8 cellular contexts compared by ENCODE assay signal in genomic region chr7:132654150-132654549, GRCh38.
DNase-seq lines count a peak whose midpoint lies in the region; ATAC-seq and TF ChIP-seq lines count a peak whose summit lies in the region.

No MANE protein-coding gene starts in this region.

- H3K9me3 Mint-ChIP-seq in CD4-positive, CD25-positive, alpha-beta regulatory T cell = peaks cover 0 to 2% (median 0%) of the 10 kb centered on the region in 7 donors
- H3K9me3 Mint-ChIP-seq in WTC11 = peaks cover 8% of the 10 kb centered on the region

- TF ChIP-seq CTCF in WTC11 (IDR thresholded peaks at IDR 0.05) (no peak), breast epithelium (IDR thresholded peaks at IDR 0.05) (no peak)

- TF ChIP-seq POLR2A in breast epithelium (IDR thresholded peaks at IDR 0.05) = no peak

- H3K4me1 ChIP-seq in CD4-positive, CD25-positive, alpha-beta regulatory T cell (ENCODE audit: control insufficient read depth, insufficient read depth, low read length, poor library complexity, severe bottlenecking) = peaks cover 9% of the 10 kb centered on the region
- no peaks in the 10 kb centered on the region for H3K4me1 ChIP-seq in breast epithelium

- no peak overlapping the region for H3K4me3 ChIP-seq in CD4-positive, CD25-positive, alpha-beta regulatory T cell (ENCODE audit: low read depth, low read length)
- no peak overlapping the region for H3K4me3 ChIP-seq in breast epithelium

- CTCF ChIA-PET in WTC11 (lab: Charles Lee) = interaction anchor here (0.6 to 3.5 kb wide), 23 partner anchors 10 to 734 kb away, joined by 3 to 31 read pairs (median 4); no protein-coding TSS in a partner anchor

- H3K4me3 Mint-ChIP-seq in CD4-positive, CD25-positive, alpha-beta regulatory T cell = peak overlapping the region in 3 of 4 donors; percentile 10 to 64 (median 46)
- peak overlapping the region; percentile 35 for H3K4me3 Mint-ChIP-seq in WTC11

- peaks cover 10 to 28% (median 17%) of the 10 kb centered on the region in 4 donors for H3K4me1 Mint-ChIP-seq in CD4-positive, CD25-positive, alpha-beta regulatory T cell
- H3K4me1 Mint-ChIP-seq in WTC11 = peaks cover 40% of the 10 kb centered on the region

- H3K27me3 ChIP-seq in CD4-positive, CD25-positive, alpha-beta regulatory T cell (ENCODE audit: control insufficient read depth, insufficient read depth, low read length) = no peaks in the 10 kb centered on the region
- no peaks in the 10 kb centered on the region for H3K27me3 ChIP-seq in breast epithelium

- H3K36me3 ChIP-seq in CD4-positive, CD25-positive, alpha-beta regulatory T cell (ENCODE audit: control insufficient read depth, insufficient read depth, low read length) = no peaks in the 10 kb centered on the region
- H3K36me3 ChIP-seq in breast epithelium = no peaks in the 10 kb centered on the region

- no peaks in the 10 kb centered on the region for H3K36me3 Mint-ChIP-seq in CD4-positive, CD25-positive, alpha-beta regulatory T cell
- H3K36me3 Mint-ChIP-seq in WTC11 = no peaks in the 10 kb centered on the region

- H3K27ac ChIP-seq in CD4-positive, CD25-positive, alpha-beta regulatory T cell (ENCODE audit: insufficient read depth, low read length, poor library complexity, severe bottlenecking) = no peak overlapping the region
- no peak overlapping the region for H3K27ac ChIP-seq in breast epithelium

- DNase-seq in CD4-positive, CD25-positive, alpha-beta regulatory T cell = peak in 2 of 3 donors; percentile 6 to 12
- DNase-seq in WTC11 (ENCODE audit: low spot score) (peak; percentile 16), myocyte (ENCODE audit: low read depth) (peak; percentile 3), posterior cingulate gyrus (no peak), breast epithelium (ENCODE audit: low spot score in 2 of 2) (no peak)

- intact Hi-C loops in posterior cingulate gyrus (cut with DNase I) = no loop called here
- intact Hi-C loops in breast epithelium (cut with DNase I; ENCODE audit: low total_unique reads) = no loop called here

- ATAC-seq in CD4-positive, CD25-positive, alpha-beta regulatory T cell (ENCODE audit: low read depth in 2 of 2) = peak in 1 of 2 donors; percentile 44
- ATAC-seq in GM19023 (IDR thresholded peaks at IDR 0.05; ENCODE audit: unreplicated experiment) (peak; percentile 65), HG03159 (IDR thresholded peaks at IDR 0.05; ENCODE audit: unreplicated experiment) (peak; percentile 78), WTC11 (peak; percentile 57), esophagus mucosa (no peak)

- POLR2A ChIA-PET in WTC11 (lab: Charles Lee) = no interaction called here

- peaks cover 4% of the 10 kb centered on the region for H3K27me3 Mint-ChIP-seq in CD4-positive, CD25-positive, alpha-beta regulatory T cell
- no peaks in the 10 kb centered on the region; the same call in 1 of the 2 replicates for H3K27me3 Mint-ChIP-seq in WTC11 (ENCODE audit: low read depth)

- H3K27ac Mint-ChIP-seq in CD4-positive, CD25-positive, alpha-beta regulatory T cell = peak overlapping the region in 1 of 3 donors; percentile 37
- H3K27ac Mint-ChIP-seq in WTC11 = no peak overlapping the region

- H3K9me3 ChIP-seq in CD4-positive, CD25-positive, alpha-beta regulatory T cell (ENCODE audit: control insufficient read depth in 2 of 2, low read length in 2 of 2) = no peaks in the 10 kb centered on the region
- no peaks in the 10 kb centered on the region for H3K9me3 ChIP-seq in breast epithelium

TF ChIP-seq in WTC11, 78 proteins besides CTCF, POLR2A, EP300 and RAD21 (continues in another document):
- no peak for TF ChIP-seq ZNF532 (CRISPR knock-in tag; IDR thresholded peaks at IDR 0.05; ENCODE audit: borderline replicate concordance)
- TF ChIP-seq CREB1 (CRISPR knock-in tag; IDR thresholded peaks at IDR 0.05) = no peak
- no peak for TF ChIP-seq ATF6 (CRISPR knock-in tag; IDR thresholded peaks at IDR 0.05)
- no peak for TF ChIP-seq ARID4B (CRISPR knock-in tag; IDR thresholded peaks at IDR 0.05; ENCODE audit: borderline replicate concordance)
- no peak for TF ChIP-seq ZNF121 (CRISPR knock-in tag; IDR thresholded peaks at IDR 0.05)

Comparison
In these comparisons a context has a peak if more than half of its experiments do, and no peak if none do; other contexts are left out.
1. DNase-seq: peak in CD4-positive, CD25-positive, alpha-beta regulatory T cell (2 of 3), WTC11 (single experiment) and myocyte (single experiment); none in posterior cingulate gyrus (0 of 10) and breast epithelium (0 of 2).